19 cellular contexts compared by ENCODE assay signal in genomic region chr10:116207690-116208089, GRCh38.
DNase-seq lines count a peak whose midpoint lies in the region; ATAC-seq and TF ChIP-seq lines count a peak whose summit lies in the region.
"Had no signal": no experiment of that assay in that cellular context is flagged by ENCODE, and none has a peak within 500 bp of the region (broad histone marks: within the 10 kb centered on the region; RNA-seq: fewer than 3 reads in every experiment).

No MANE protein-coding gene starts in this region.

- no peaks in the 10 kb centered on the region for H3K36me3 ChIP-seq in BLaER1 treated with 17β-estradiol and CSF1 and Interleukin-3, amounts not matched to agents 10 nM and 100 nM
- H3K36me3 ChIP-seq: BE2C had no signal

- peaks cover 58% of the 10 kb centered on the region for H3K4me1 Mint-ChIP-seq in glutamatergic neuron (ENCODE audit: low read depth, unreplicated experiment)
- peaks cover 45% of the 10 kb centered on the region for H3K4me1 Mint-ChIP-seq in neural crest cell
- H3K4me1 Mint-ChIP-seq: CD4-positive, alpha-beta memory T cell; IgD-negative memory B cell had no signal

- TF ChIP-seq CTCF in glutamatergic neuron (IDR thresholded peaks at IDR 0.05; ENCODE audit: partially characterized antibody, unreplicated experiment) = no peak
- no peak for TF ChIP-seq CTCF in neural crest cell (conservative IDR thresholded peaks at IDR 0.05)
- no peak for TF ChIP-seq CTCF in foreskin fibroblast (IDR thresholded peaks at IDR 0.05; ENCODE audit: low read depth, low read length)

- peak overlapping the region; percentile 5 for H3K27ac Mint-ChIP-seq in glutamatergic neuron (ENCODE audit: unreplicated experiment)
- peak overlapping the region; percentile 59 for H3K27ac Mint-ChIP-seq in neural crest cell (ENCODE audit: unreplicated experiment)
- H3K27ac Mint-ChIP-seq: CD14-positive monocyte; CD4-positive, alpha-beta memory T cell; GM23338; HFFc6; IgD-negative memory B cell had no signal

- H3K27me3 Mint-ChIP-seq in glutamatergic neuron (ENCODE audit: unreplicated experiment) = peaks cover 4% of the 10 kb centered on the region
- H3K27me3 Mint-ChIP-seq in neural crest cell (ENCODE audit: low read depth) = no peaks in the 10 kb centered on the region
- H3K27me3 Mint-ChIP-seq: CD4-positive, alpha-beta memory T cell; IgD-negative memory B cell had no signal

- H3K4me1 ChIP-seq in BLaER1 treated with 17β-estradiol and CSF1 and Interleukin-3, amounts not matched to agents 10 nM and 100 nM = peaks cover 17 to 83% (median 59%) of the 10 kb centered on the region in 10 experiments; a peak in 19 of 20 replicates
- H3K4me1 ChIP-seq: BE2C had no signal

- peak overlapping the region in 2 of 11 experiments; percentile 0 to 65; a peak in 4 of 22 replicates for H3K9ac ChIP-seq in BLaER1 treated with 17β-estradiol and CSF1 and Interleukin-3, amounts not matched to agents 10 nM and 100 nM

- peak overlapping the region; percentile 27 for H3K4me3 Mint-ChIP-seq in glutamatergic neuron (ENCODE audit: unreplicated experiment)
- no peak overlapping the region for H3K4me3 Mint-ChIP-seq in neural crest cell
- H3K4me3 Mint-ChIP-seq: CD14-positive monocyte; CD4-positive, alpha-beta memory T cell; GM23338; HFFc6; IgD-negative memory B cell had no signal

- DNase-seq in ACHN = peak; percentile 65
- DNase-seq in glutamatergic neuron = no peak
- DNase-seq in neural crest cell (ENCODE audit: low read depth, low spot score) = no peak
- no peak for DNase-seq in stimulated activated CD4-positive, alpha-beta T cell treated with anti-CD3 and anti-CD28 coated beads, Interleukin-4, amount 100 ng/mL, for 4 hours
- DNase-seq in foreskin fibroblast = no peak
- no peak for DNase-seq in inferior parietal cortex (ENCODE audit: extremely low spot score)
- DNase-seq: 8988T; BE2C; CD4-positive, alpha-beta memory T cell; DMS153; DMS79; GF-D8; HCEC 1CT; HFFc6 had no signal

- H3K27me3 ChIP-seq in BLaER1 treated with 17β-estradiol and CSF1 and Interleukin-3, amounts not matched to agents 10 nM and 100 nM = no peaks in the 10 kb centered on the region
- H3K27me3 ChIP-seq: BE2C had no signal

- ATAC-seq in HG03521 (IDR thresholded peaks at IDR 0.05; ENCODE audit: unreplicated experiment) = no peak
- ATAC-seq: GM23338 had no signal

- peak overlapping the region in 4 of 11 experiments; percentile 30 to 82 (median 56); a peak in 7 of 22 replicates for H3K27ac ChIP-seq in BLaER1 treated with 17β-estradiol and CSF1 and Interleukin-3, amounts not matched to agents 10 nM and 100 nM

- H3K9me3 ChIP-seq in BLaER1 treated with 17β-estradiol and CSF1 and Interleukin-3, amounts not matched to agents 10 nM and 100 nM (replicated peaks in 1 of 11) = no peaks in the 10 kb centered on the region
- H3K9me3 ChIP-seq: BE2C had no signal

- no peaks in the 10 kb centered on the region for H4K20me1 ChIP-seq in BLaER1 treated with 17β-estradiol and CSF1 and Interleukin-3, amounts not matched to agents 10 nM and 100 nM

- H3K4me3 ChIP-seq in BLaER1 treated with 17β-estradiol and CSF1 and Interleukin-3, amounts not matched to agents 10 nM and 100 nM = no peak overlapping the region
- H3K4me3 ChIP-seq in foreskin fibroblast (ENCODE audit: low read depth in 1 of 2, low read length in 2 of 2) = no peak overlapping the region
- H3K4me3 ChIP-seq: GM23338 had no signal

- H3K9me3 Mint-ChIP-seq in glutamatergic neuron (ENCODE audit: unreplicated experiment) (peaks cover 12% of the 10 kb centered on the region), neural crest cell (no peaks in the 10 kb centered on the region)
- H3K9me3 Mint-ChIP-seq: CD4-positive, alpha-beta memory T cell; GM23338; IgD-negative memory B cell had no signal

- peak overlapping the region in 8 of 11 experiments; percentile 29 to 74 (median 68); a peak in 15 of 22 replicates for H3K4me2 ChIP-seq in BLaER1 treated with 17β-estradiol and CSF1 and Interleukin-3, amounts not matched to agents 10 nM and 100 nM
- H3K4me2 ChIP-seq: GM23338 had no signal

- in situ Hi-C loops in ACHN (cut with HindIII; ENCODE audit: low pct_ligation_motif_present, low pct_unique_long_range_greater_than_20kb, low sequenced_read_pairs) = no loop called here

- H3K36me3 Mint-ChIP-seq in glutamatergic neuron (ENCODE audit: unreplicated experiment) = no peaks in the 10 kb centered on the region
- H3K36me3 Mint-ChIP-seq in neural crest cell (ENCODE audit: low read depth) = no peaks in the 10 kb centered on the region
- H3K36me3 Mint-ChIP-seq: CD14-positive monocyte; CD4-positive, alpha-beta memory T cell; IgD-negative memory B cell had no signal
